Comparison of ENCODE assay signal across 7 cellular contexts in the genomic region with DNA sequence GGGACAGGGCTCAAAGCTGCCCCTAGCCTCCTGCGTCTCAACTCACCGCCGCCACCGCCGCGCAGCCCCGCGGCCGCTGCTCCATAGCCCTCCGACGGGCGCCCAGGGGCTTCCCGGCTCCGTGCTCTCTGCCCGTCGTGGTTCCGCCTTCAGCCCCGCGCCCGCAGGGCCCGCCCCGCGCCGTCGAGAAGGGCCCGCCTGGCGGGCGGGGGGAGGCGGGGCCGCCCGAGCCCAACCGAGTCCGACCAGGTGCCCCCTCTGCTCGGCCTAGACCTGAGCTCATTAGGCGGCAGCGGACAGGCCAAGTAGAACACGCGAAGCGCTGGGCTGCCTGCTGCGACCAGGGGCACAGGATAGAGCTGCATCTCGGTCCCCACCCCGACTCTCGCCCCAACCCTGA. TPM values are rescaled to one million over a fixed set of nuclear protein-coding genes. Genes with fewer than 3 reads are reported as not detected.
DNase-seq lines count a peak whose midpoint lies in the region; ATAC-seq, FAIRE-seq and TF ChIP-seq lines count a peak whose summit lies in the region.

A gene with protein sequence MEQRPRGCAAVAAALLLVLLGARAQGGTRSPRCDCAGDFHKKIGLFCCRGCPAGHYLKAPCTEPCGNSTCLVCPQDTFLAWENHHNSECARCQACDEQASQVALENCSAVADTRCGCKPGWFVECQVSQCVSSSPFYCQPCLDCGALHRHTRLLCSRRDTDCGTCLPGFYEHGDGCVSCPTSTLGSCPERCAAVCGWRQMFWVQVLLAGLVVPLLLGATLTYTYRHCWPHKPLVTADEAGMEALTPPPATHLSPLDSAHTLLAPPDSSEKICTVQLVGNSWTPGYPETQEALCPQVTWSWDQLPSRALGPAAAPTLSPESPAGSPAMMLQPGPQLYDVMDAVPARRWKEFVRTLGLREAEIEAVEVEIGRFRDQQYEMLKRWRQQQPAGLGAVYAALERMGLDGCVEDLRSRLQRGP (minus strand): TSS at position 151 of the 400 bp plus-strand sequence. CDS start 66 bp downstream, at position 85.

- in situ Hi-C loops in HepG2 (cut with HindIII; ENCODE audit: extremely low pct_ligation_motif_present, low pct_unique_long_range_greater_than_20kb): no loop called here
- in situ Hi-C loops in HAP-1 (cut with MboI; ENCODE audit: low sequenced_read_pairs): no loop called here

- ATAC-seq in HepG2: no peak

- no peaks in the 10 kb centered on the region for H3K79me2 ChIP-seq in HepG2 (ENCODE audit: insufficient read depth, low read length)

- DNase-seq in T-helper 2 cell (peak; percentile 47 to 69 (median 60)), HepG2 (ENCODE audit: low spot score) (no peak), testis (no peak), HAP-1 (ENCODE audit: low spot score in 2 of 2) (no peak), inferior parietal cortex (ENCODE audit: extremely low spot score) (no peak), amniotic stem cell (lab: John Stamatoyannopoulos, UW) (no peak)
- peak; percentile 48 for DNase-seq in activated naive CD4-positive, alpha-beta T cell treated with anti-CD3 and anti-CD28 coated beads for 36 hours

- H3K27ac Mint-ChIP-seq in activated naive CD4-positive, alpha-beta T cell treated with anti-CD3 and anti-CD28 coated beads for 36 hours: peak within 1 kb of the TSS; percentile 87

- TF ChIP-seq CTCF in HepG2 (CRISPR knock-in tag; IDR thresholded peaks at IDR 0.05) (no peak), testis (IDR thresholded peaks at IDR 0.05) (no peak)

- WGBS in HepG2 (ENCODE audit: low lambda C conversion rate): 71% methylated on average over 24 of the region's 43 CpGs
- 51% methylated on average over 23 of the region's 43 CpGs; no CpG with 5 or more reads in 1 of the 2 donors for WGBS in testis, 2 donors

- no peaks in the 10 kb centered on the region for H3K27me3 Mint-ChIP-seq in activated naive CD4-positive, alpha-beta T cell treated with anti-CD3 and anti-CD28 coated beads for 36 hours (ENCODE audit: low read depth)

- H3K27me3 ChIP-seq in HepG2 (ENCODE audit: control insufficient read depth in 1 of 2, insufficient read depth in 2 of 2, low read length in 2 of 2) (no peaks in the 10 kb centered on the region), testis (no peaks in the 10 kb centered on the region), HAP-1 (ENCODE audit: low read depth) (no peaks in the 10 kb centered on the region)

- H3K36me3 ChIP-seq in HepG2 (replicated peaks in 1 of 2; ENCODE audit: control insufficient read depth in 1 of 2, insufficient read depth in 2 of 2, low read length in 2 of 2) (no peaks in the 10 kb centered on the region), testis (ENCODE audit: low read depth, missing control alignments) (no peaks in the 10 kb centered on the region), HAP-1 (replicated peaks) (no peaks in the 10 kb centered on the region)

- no peaks in the 10 kb centered on the region for H3K9me3 Mint-ChIP-seq in activated naive CD4-positive, alpha-beta T cell treated with anti-CD3 and anti-CD28 coated beads for 36 hours

- H3K4me3 ChIP-seq in HepG2 (replicated peaks in 1 of 3; ENCODE audit: insufficient read depth in 1 of 3, low read depth in 2 of 3, low read length in 3 of 3) (no peak within 1 kb of the TSS), testis (no peak within 1 kb of the TSS), HAP-1 (no peak within 1 kb of the TSS)

- no peak for TF ChIP-seq RAD21 in HepG2 (CRISPR knock-in tag; IDR thresholded peaks at IDR 0.05)

- H3K4me3 Mint-ChIP-seq in activated naive CD4-positive, alpha-beta T cell treated with anti-CD3 and anti-CD28 coated beads for 36 hours: peak within 1 kb of the TSS; percentile 92

- peaks cover 38% of the 10 kb centered on the region for H3K4me1 Mint-ChIP-seq in activated naive CD4-positive, alpha-beta T cell treated with anti-CD3 and anti-CD28 coated beads for 36 hours (ENCODE audit: low read depth)

- TF ChIP-seq EP300 in HepG2 (IDR thresholded peaks at IDR 0.05; ENCODE audit: low read depth in 2 of 2, low read length in 2 of 2) (no peak), HepG2 (CRISPR knock-in tag; IDR thresholded peaks at IDR 0.05; ENCODE audit: borderline replicate concordance) (no peak)

- H3K9ac ChIP-seq in HepG2 (ENCODE audit: insufficient read depth, low read depth, low read length): no peak within 1 kb of the TSS

- no peaks in the 10 kb centered on the region for H3K9me3 ChIP-seq in HepG2 (ENCODE audit: low read length)
- no peaks in the 10 kb centered on the region for H3K9me3 ChIP-seq in testis
- no peaks in the 10 kb centered on the region for H3K9me3 ChIP-seq in HAP-1

- no peaks in the 10 kb centered on the region; the same call in 1 of the 2 replicates for H4K20me1 ChIP-seq in HepG2 (ENCODE audit: insufficient read depth, low read length)

- peaks cover 22% of the 10 kb centered on the region for H3K36me3 Mint-ChIP-seq in activated naive CD4-positive, alpha-beta T cell treated with anti-CD3 and anti-CD28 coated beads for 36 hours (ENCODE audit: low read depth)

- intact Hi-C loops in activated naive CD4-positive, alpha-beta T cell treated with anti-CD3 and anti-CD28 coated beads for 36 hours (cut with micrococcal nuclease): no loop called here
- intact Hi-C loops in HepG2 (cut with micrococcal nuclease; ENCODE audit: unreplicated experiment) (no loop called here), testis (cut with DNase I; ENCODE audit: low total_unique reads) (no loop called here)

- H3K4me1 ChIP-seq in HepG2 (ENCODE audit: insufficient read depth, low read length) (peaks cover 21% of the 10 kb centered on the region), testis (no peaks in the 10 kb centered on the region), HAP-1 (no peaks in the 10 kb centered on the region)

- POLR2A ChIA-PET in HepG2 (lab: Yijun Ruan, JAX): no interaction called here

- TF ChIP-seq POLR2A in HepG2 (IDR thresholded peaks at IDR 0.05; ENCODE audit: insufficient read depth in 1 of 2, low read depth in 2 of 2, low read length in 2 of 2): no peak
- TF ChIP-seq POLR2A in testis (IDR thresholded peaks at IDR 0.05): no peak

- H3K27ac ChIP-seq in HepG2 (ENCODE audit: extremely low read length, insufficient read depth, low read length) (no peak within 1 kb of the TSS), testis (no peak within 1 kb of the TSS)

- no peak within 1 kb of the TSS for H2AFZ ChIP-seq in HepG2 (ENCODE audit: low read length)

- CTCF ChIA-PET in activated naive CD4-positive, alpha-beta T cell treated with anti-CD3 and anti-CD28 coated beads for 36 hours (lab: Charles Lee): interaction anchor here (0.7 to 1.8 kb wide), 4 partner anchors 12 to 31 kb away, joined by 3 to 6 read pairs (median 3); no protein-coding TSS in a partner anchor
- CTCF ChIA-PET in HepG2 (lab: Yijun Ruan, JAX; ENCODE audit: low intra/inter-chr PET ratio, low total read pairs): no interaction called here

- BruUV-seq in HepG2 (replicated peaks; lab: Mats Ljungman, UMichigan): no TSS peak

- H3K4me2 ChIP-seq in HepG2 (ENCODE audit: low read depth, low read length): no peak within 1 kb of the TSS

- FAIRE-seq in HepG2 (lab: Jason Lieb, UNC): no peak

TF ChIP-seq in HepG2, 621 proteins besides CTCF, POLR2A, EP300 and RAD21:
- peak; percentile 15 for TF ChIP-seq AGO1 (IDR thresholded peaks at IDR 0.05; ENCODE audit: low read depth, low read length, poor library complexity, severe bottlenecking)
- no peak for TF ChIP-seq SRSF9 (IDR thresholded peaks at IDR 0.05; ENCODE audit: borderline replicate concordance, insufficient read depth, low read depth, low read length, poor library complexity, severe bottlenecking)

RNA-seq across cellular contexts. Expression of the gene that starts here (rescaled TPM):
- total RNA-seq in activated naive CD4-positive, alpha-beta T cell treated with anti-CD3 and anti-CD28 coated beads for 36 hours: 10 to 100 TPM; 82.4 to 87.0 TPM
- 0.55 and 1.5 TPM in 2 replicates for total RNA-seq in HepG2 (2016; rRNA removed; fragmentation: Illumina TruSeq; extraction: Trizol)
- total RNA-seq in HepG2 (2016; cell fraction: cytosol; rRNA removed; fragmentation: Illumina TruSeq; extraction: Trizol; ENCODE audit: low read depth): 0.40 and 0.44 TPM in 2 replicates
- 0.13 and 0.97 TPM in 2 replicates for total RNA-seq in HepG2 (2016; cell fraction: insoluble cytoplasmic fraction; rRNA removed; fragmentation: Illumina TruSeq; extraction: Trizol)
- 0.34 and 0.37 TPM in 2 replicates for total RNA-seq in HepG2 (2016; cell fraction: membrane; rRNA removed; fragmentation: Illumina TruSeq; extraction: Trizol)
- total RNA-seq in HepG2 (2016; cell fraction: nucleus; rRNA removed; fragmentation: Illumina TruSeq; extraction: Trizol): 1.5 and 1.6 TPM in 2 replicates
- polyA plus RNA-seq in HepG2 (2011; rRNA removed): 1.4 and 1.6 TPM in 2 replicates
- 0.47 and 0.64 TPM in 2 replicates for polyA plus RNA-seq in HepG2 (2011; cell fraction: cytosol; rRNA removed)
- 18.5 and 21.8 TPM in 2 replicates for polyA plus RNA-seq in HepG2 (2011; cell fraction: nucleus; rRNA removed)
- 3.9 and 4.6 TPM in 2 replicates for polyA plus RNA-seq in HepG2 (2012)
- 0.43 TPM in 1 of 2 replicates, not detected in the other for polyA plus RNA-seq in HepG2 (2016; cell fraction: cytosol; fragmentation: Illumina TruSeq; extraction: Trizol; ENCODE audit: low read depth)
- polyA plus RNA-seq in HepG2 (2016; cell fraction: insoluble cytoplasmic fraction; fragmentation: Illumina TruSeq; extraction: Trizol; ENCODE audit: low read depth): 0.17 and 0.44 TPM in 2 replicates
- polyA plus RNA-seq in HepG2 (2016; cell fraction: membrane; fragmentation: Illumina TruSeq; extraction: Trizol; ENCODE audit: low read depth): 0.17 TPM in 1 of 2 replicates, not detected in the other
- 5.2 and 7.0 TPM in 2 replicates for polyA plus RNA-seq in HepG2 (2016; cell fraction: nucleus; fragmentation: Illumina TruSeq; extraction: Trizol; ENCODE audit: insufficient read depth, low read depth)
- polyA minus RNA-seq in HepG2 (2011; rRNA and poly(A)+ RNA removed; ENCODE audit: low replicate concordance): 0.68 and 1.8 TPM in 2 replicates
- polyA minus RNA-seq in HepG2 (2011; cell fraction: cytosol; rRNA and poly(A)+ RNA removed): not detected in 2 replicates
- 1.3 and 1.9 TPM in 2 replicates for polyA minus RNA-seq in HepG2 (2011; cell fraction: nucleus; rRNA and poly(A)+ RNA removed)
- total RNA-seq in testis: 10 to 100 TPM; 13.4 to 14.0 TPM
- 6.2 TPM for polyA plus RNA-seq in testis (ENCODE audit: insufficient read depth, low read depth, low replicate concordance)

Comparison
In these comparisons a context has a peak if more than half of its experiments do, and no peak if none do; other contexts are left out.
1. RNA of the gene that starts here (total RNA-seq): 82.4 to 87.0 TPM in activated naive CD4-positive, alpha-beta T cell treated with anti-CD3 and anti-CD28 coated beads for 36 hours; 13.4 to 14.0 TPM in testis and 0.13 to 1.6 TPM in HepG2; every median in the first group is over 4 times any median in the second.
2. DNase-seq: peak in T-helper 2 cell (5 of 5) and activated naive CD4-positive, alpha-beta T cell treated with anti-CD3 and anti-CD28 coated beads for 36 hours (single experiment); none in HepG2 (single experiment), testis (single experiment), HAP-1 (0 of 2), inferior parietal cortex (single experiment) and amniotic stem cell (single experiment).